ENCODE assay signal across 10 cellular contexts in the genomic region with DNA sequence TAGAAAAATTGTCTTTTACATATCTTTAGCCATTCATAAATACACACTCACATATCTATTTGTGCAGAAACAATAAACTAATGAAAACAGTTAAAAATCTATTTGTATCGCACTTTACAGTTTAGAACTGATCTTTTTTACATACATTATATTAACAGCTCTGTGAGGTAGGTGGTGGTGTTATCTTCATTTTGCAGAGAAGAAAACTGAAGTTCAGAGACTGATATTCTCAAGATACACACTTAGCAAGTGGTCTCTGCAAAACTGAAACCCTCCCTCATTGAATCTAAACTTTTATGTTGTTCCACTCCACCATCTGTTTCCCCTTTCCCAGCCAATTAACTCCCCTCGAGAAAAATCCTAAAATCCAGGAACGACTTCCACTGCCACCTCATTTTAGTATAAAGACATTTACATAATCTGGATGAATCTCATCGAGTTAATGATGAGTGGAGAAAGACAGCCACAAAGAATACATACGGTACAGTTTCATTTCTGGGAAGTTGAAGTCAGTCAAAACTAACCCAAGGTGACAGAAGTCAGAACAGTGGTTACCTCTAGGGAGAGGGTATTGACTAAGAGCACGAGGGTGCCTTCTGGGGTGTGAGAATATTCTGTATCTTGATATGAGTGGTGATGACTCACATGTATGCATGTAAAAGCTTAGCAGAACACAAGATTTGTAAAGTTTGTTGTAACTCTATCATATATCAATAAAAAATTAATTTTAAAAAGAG.
DNase-seq lines count a peak whose midpoint lies in the region; ATAC-seq and TF ChIP-seq lines count a peak whose summit lies in the region.
"Had no signal": no experiment of that assay in that cellular context is flagged by ENCODE, and none has a peak within 500 bp of the region (broad histone marks: within the 10 kb centered on the region; RNA-seq: fewer than 3 reads in every experiment).

No MANE protein-coding gene starts in this region.

- H3K27ac Mint-ChIP-seq in activated CD4-positive, alpha-beta memory T cell treated with anti-CD3 and anti-CD28 coated beads, Interleukin-2, amount 10 ng/mL, durations not matched to agents 7 days and 5 days, result no peak overlapping the region
- H3K27ac Mint-ChIP-seq in neural progenitor cell, result no peak overlapping the region

- H3K27ac ChIP-seq in neural progenitor cell, result no peak overlapping the region
- H3K27ac ChIP-seq in WERI-Rb-1, result no peak overlapping the region

- no peak overlapping the region for H3K4me3 ChIP-seq in neural progenitor cell
- no peak overlapping the region for H3K4me3 ChIP-seq in WERI-Rb-1 (ENCODE audit: low read depth, low read length)

- H3K27me3 ChIP-seq in neural progenitor cell (no peaks in the 10 kb centered on the region), WERI-Rb-1 (ENCODE audit: insufficient read depth, low read depth, severe bottlenecking) (no peaks in the 10 kb centered on the region)

- no peaks in the 10 kb centered on the region for H3K4me1 ChIP-seq in neural progenitor cell

- no peaks in the 10 kb centered on the region for H3K9me3 ChIP-seq in neural progenitor cell (ENCODE audit: low read depth)
- H3K9me3 ChIP-seq in WERI-Rb-1 (ENCODE audit: severe bottlenecking), result no peaks in the 10 kb centered on the region

- H3F3A ChIP-seq in neural progenitor cell (ENCODE audit: low read depth), result no peaks in the 10 kb centered on the region

- H3K36me3 ChIP-seq in neural progenitor cell (no peaks in the 10 kb centered on the region), WERI-Rb-1 (no peaks in the 10 kb centered on the region)

- H3K9ac ChIP-seq in neural progenitor cell, result no peak overlapping the region

- H3K4me1 Mint-ChIP-seq in activated CD4-positive, alpha-beta memory T cell treated with anti-CD3 and anti-CD28 coated beads, Interleukin-2, amount 10 ng/mL, durations not matched to agents 7 days and 5 days, result peaks cover 5% of the 10 kb centered on the region
- peaks cover 11% of the 10 kb centered on the region for H3K4me1 Mint-ChIP-seq in neural progenitor cell

- ATAC-seq in GM19025 (IDR thresholded peaks at IDR 0.05; ENCODE audit: low read depth, unreplicated experiment) (peak; percentile 97), HG02970 (IDR thresholded peaks at IDR 0.05; ENCODE audit: low FRiP score, unreplicated experiment) (peak; percentile 95), left lobe of liver (no peak)

- no peak overlapping the region for H3K4me2 ChIP-seq in neural progenitor cell

- no peaks in the 10 kb centered on the region for H4K20me1 ChIP-seq in neural progenitor cell (ENCODE audit: low read depth)

- no peak for TF ChIP-seq CTCF in neural progenitor cell (IDR thresholded peaks at IDR 0.05)
- TF ChIP-seq CTCF in WERI-Rb-1 (IDR thresholded peaks at IDR 0.05; ENCODE audit: low read depth, low read length), result no peak

- H3K36me3 Mint-ChIP-seq in activated CD4-positive, alpha-beta memory T cell treated with anti-CD3 and anti-CD28 coated beads, Interleukin-2, amount 10 ng/mL, durations not matched to agents 7 days and 5 days (ENCODE audit: low read depth), result no peaks in the 10 kb centered on the region
- H3K36me3 Mint-ChIP-seq in neural progenitor cell, result no peaks in the 10 kb centered on the region

- POLR2A ChIA-PET in activated CD4-positive, alpha-beta memory T cell treated with anti-CD3 and anti-CD28 coated beads, Interleukin-2, amount 10 ng/mL, durations not matched to agents 7 days and 5 days (lab: Charles Lee), result no interaction called here

- CTCF ChIA-PET in activated CD4-positive, alpha-beta memory T cell treated with anti-CD3 and anti-CD28 coated beads, Interleukin-2, amount 10 ng/mL, durations not matched to agents 7 days and 5 days (lab: Charles Lee), result no interaction called here

- no peaks in the 10 kb centered on the region for H3K79me2 ChIP-seq in neural progenitor cell (ENCODE audit: low read depth)

- no peak overlapping the region for H2AFZ ChIP-seq in neural progenitor cell (replicated peaks)

- peaks cover 4% of the 10 kb centered on the region for H3K9me3 Mint-ChIP-seq in activated CD4-positive, alpha-beta memory T cell treated with anti-CD3 and anti-CD28 coated beads, Interleukin-2, amount 10 ng/mL, durations not matched to agents 7 days and 5 days
- H3K9me3 Mint-ChIP-seq in neural progenitor cell, result no peaks in the 10 kb centered on the region

- DNase-seq in CD1c-positive myeloid dendritic cell (ENCODE audit: extremely low spot score) (peak; percentile 22), T1000 (lab: John Stamatoyannopoulos, UW) (no peak), left lobe of liver (ENCODE audit: low spot score) (no peak), neural progenitor cell (ENCODE audit: low spot score) (no peak), WERI-Rb-1 (no peak)
- DNase-seq in activated CD4-positive, alpha-beta memory T cell treated with anti-CD3 and anti-CD28 coated beads, Interleukin-2, amount 10 ng/mL, durations not matched to agents 7 days and 5 days, result no peak
- DNase-seq: activated gamma-delta T cell, NCI-H2107 had no signal

- H3K4me3 Mint-ChIP-seq in activated CD4-positive, alpha-beta memory T cell treated with anti-CD3 and anti-CD28 coated beads, Interleukin-2, amount 10 ng/mL, durations not matched to agents 7 days and 5 days, result peak overlapping the region; percentile 15
- no peak overlapping the region for H3K4me3 Mint-ChIP-seq in neural progenitor cell

- H3K27me3 Mint-ChIP-seq in activated CD4-positive, alpha-beta memory T cell treated with anti-CD3 and anti-CD28 coated beads, Interleukin-2, amount 10 ng/mL, durations not matched to agents 7 days and 5 days, result no peaks in the 10 kb centered on the region
- H3K27me3 Mint-ChIP-seq in neural progenitor cell (ENCODE audit: insufficient read depth, low read depth), result no peaks in the 10 kb centered on the region
